11 cellular contexts compared by ENCODE assay signal in genomic region chr1:109535971-109536491, GRCh38. TPM values are rescaled to one million over a fixed set of nuclear protein-coding genes. Genes with fewer than 3 reads are reported as not detected.
DNase-seq lines count a peak whose midpoint lies in the region; ATAC-seq and TF ChIP-seq lines count a peak whose summit lies in the region.
"Had no signal": no experiment of that assay in that cellular context is flagged by ENCODE, and none has a peak within 500 bp of the region (broad histone marks: within the 10 kb centered on the region; RNA-seq: fewer than 3 reads in every experiment).

No MANE protein-coding gene starts in this region.

- H3K9me3 ChIP-seq in cardiac muscle cell (ENCODE audit: low read depth): no peaks in the 10 kb centered on the region

- intact Hi-C loops in posterior cingulate gyrus (cut with DNase I): loop anchor here (10.0 kb wide), 1 partner anchor 271 kb away; no protein-coding TSS in a partner anchor

- H3K4me3 ChIP-seq in cardiac muscle cell: no peak overlapping the region

- H3K36me3 ChIP-seq in cardiac muscle cell: no peaks in the 10 kb centered on the region

- ATAC-seq in GM21515 (IDR thresholded peaks at IDR 0.05; ENCODE audit: unreplicated experiment): no peak

- no peak for TF ChIP-seq CTCF in cardiac muscle cell (IDR thresholded peaks at IDR 0.05; ENCODE audit: low read depth, low read length)
- TF ChIP-seq CTCF in GM10266 (IDR thresholded peaks at IDR 0.05; ENCODE audit: control insufficient read depth, insufficient read depth, low read depth, missing control alignments): no peak

- DNase-seq in DMS79 treated with DMSO at 0.1 percent for 48 hours (lab: John Stamatoyannopoulos, UW): peak; percentile 69
- peak; percentile 49 for DNase-seq in NCI-H69 (lab: John Stamatoyannopoulos, UW)
- DNase-seq in cardiac muscle cell (ENCODE audit: low read depth in 1 of 2, low spot score in 1 of 2): peak in 1 of 2 donors; percentile 65
- DNase-seq in posterior cingulate gyrus: peak; percentile 60 to 95 (median 70)
- no peak for DNase-seq in GDM1 (lab: John Stamatoyannopoulos, UW)
- DNase-seq in EL: no peak
- no peak for DNase-seq in GM10266 (ENCODE audit: extremely low spot score)
- DNase-seq: amniotic stem cell had no signal

- H3K4me1 ChIP-seq in cardiac muscle cell (ENCODE audit: low read depth): peaks cover 28% of the 10 kb centered on the region

- no peaks in the 10 kb centered on the region for H3K27me3 ChIP-seq in cardiac muscle cell

- peak overlapping the region; percentile 71 for H3K27ac ChIP-seq in cardiac muscle cell

RNA-seq across cellular contexts. Expression of gene GPR61, which starts 3.6 kb away (rescaled TPM):
- total RNA-seq in cardiac muscle cell: 1.9 and 3.3 TPM in 2 replicates
- polyA plus RNA-seq in cardiac muscle cell: 1.9 and 2.7 TPM in 2 replicates
- total RNA-seq: epithelial cell of proximal tubule, neural crest cell had no signal

RNA-seq across cellular contexts. Expression of gene GNAI3, which starts 12.4 kb away (rescaled TPM):
- 4.7 and 5.0 TPM in 2 replicates for total RNA-seq in cardiac muscle cell
- 7.9 and 9.3 TPM in 2 replicates for polyA plus RNA-seq in cardiac muscle cell

RNA-seq across cellular contexts. Expression of gene AMIGO1, which starts 26.5 kb away (rescaled TPM):
- total RNA-seq in cardiac muscle cell: 10.5 and 11.2 TPM in 2 replicates
- 7.7 and 10.1 TPM in 2 replicates for polyA plus RNA-seq in cardiac muscle cell

RNA-seq across cellular contexts. Expression of gene CYB561D1, which starts 42.1 kb away (rescaled TPM):
- 5.3 and 7.2 TPM in 2 replicates for total RNA-seq in cardiac muscle cell
- polyA plus RNA-seq in cardiac muscle cell: 5.5 and 6.6 TPM in 2 replicates

RNA-seq across cellular contexts. Expression of gene ATXN7L2, which starts 52.3 kb away (rescaled TPM):
- total RNA-seq in cardiac muscle cell: 14.7 and 17.8 TPM in 2 replicates
- polyA plus RNA-seq in cardiac muscle cell: 7.0 and 11.9 TPM in 2 replicates

Comparison
In these comparisons a context has a peak if more than half of its experiments do, and no peak if none do; other contexts are left out.
1. DNase-seq: peak in DMS79 treated with DMSO at 0.1 percent for 48 hours (single experiment), NCI-H69 (single experiment) and posterior cingulate gyrus (10 of 10); none in GDM1 (single experiment), EL (single experiment) and GM10266 (single experiment).